ENCODE assay signal across 9 cellular contexts in the genomic region with DNA sequence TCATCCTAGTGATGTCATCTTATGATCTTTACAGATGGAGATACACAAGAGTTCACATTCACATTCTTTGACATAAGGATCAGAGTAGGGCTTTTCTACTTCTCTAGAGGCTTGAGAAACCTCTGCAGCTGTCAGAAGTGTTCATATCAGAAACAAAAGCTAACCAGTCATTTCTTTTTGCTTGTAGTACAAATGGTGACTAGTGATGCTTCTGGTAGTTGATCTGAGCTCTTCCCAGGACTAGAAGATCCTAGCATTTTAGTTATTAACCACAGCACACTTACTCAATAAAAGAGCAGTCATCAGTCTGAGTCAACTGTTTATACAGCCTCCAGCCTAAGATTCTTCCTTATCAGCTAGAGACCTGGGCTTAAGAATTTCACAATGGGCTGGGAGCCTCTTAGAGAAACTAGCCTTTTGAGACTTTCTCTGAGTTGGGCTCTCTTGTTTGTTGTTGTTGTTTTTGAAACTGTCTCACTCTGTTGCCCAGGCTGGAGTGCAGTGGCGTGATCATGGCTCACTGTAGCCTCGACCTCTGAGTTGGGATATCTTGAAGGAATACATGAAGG.
DNase-seq lines count a peak whose midpoint lies in the region; ATAC-seq and TF ChIP-seq lines count a peak whose summit lies in the region.
"Had no signal": no experiment of that assay in that cellular context is flagged by ENCODE, and none has a peak within 500 bp of the region (broad histone marks: within the 10 kb centered on the region; RNA-seq: fewer than 3 reads in every experiment).

No MANE protein-coding gene starts in this region.

- H3K27ac ChIP-seq in right cardiac atrium (ENCODE audit: low read length) (no peak overlapping the region), RWPE2 (ENCODE audit: poor library complexity, severe bottlenecking) (peak overlapping the region; percentile 98), urinary bladder (ENCODE audit: low read depth) (peak overlapping the region; percentile 18), adrenal gland (peak overlapping the region in 2 of 5 donors; percentile 34 to 37)

- H3K4me1 ChIP-seq in right cardiac atrium (ENCODE audit: control insufficient read depth, insufficient read depth, low read length): peaks cover 5% of the 10 kb centered on the region
- peaks cover 45% of the 10 kb centered on the region for H3K4me1 ChIP-seq in RWPE2 (ENCODE audit: insufficient read depth, poor library complexity, severe bottlenecking)
- peaks cover under 1% of the 10 kb centered on the region for H3K4me1 ChIP-seq in urinary bladder (ENCODE audit: insufficient read depth)
- peaks cover under 1 to 10% of the 10 kb centered on the region in 2 donors for H3K4me1 ChIP-seq in adrenal gland (replicated peaks in 1 of 2)

- ATAC-seq in right cardiac atrium (peak; percentile 54 to 79), left ventricle myocardium superior (no peak), RWPE2 (ENCODE audit: low read depth) (peak; percentile 69)

- no peaks in the 10 kb centered on the region for H3K9me3 ChIP-seq in right cardiac atrium (ENCODE audit: control insufficient read depth, low read length)
- no peaks in the 10 kb centered on the region for H3K9me3 ChIP-seq in RWPE2 (ENCODE audit: severe bottlenecking)
- no peaks in the 10 kb centered on the region for H3K9me3 ChIP-seq in adrenal gland (replicated peaks in 1 of 3)

- H3K36me3 ChIP-seq in RWPE2 (ENCODE audit: low read depth) (no peaks in the 10 kb centered on the region), urinary bladder (ENCODE audit: insufficient read depth) (no peaks in the 10 kb centered on the region), adrenal gland (replicated peaks in 1 of 2) (no peaks in the 10 kb centered on the region)

- H3K27me3 ChIP-seq in right cardiac atrium (ENCODE audit: control insufficient read depth, insufficient read depth) (no peaks in the 10 kb centered on the region), RWPE2 (ENCODE audit: insufficient read depth, poor library complexity, severe bottlenecking) (no peaks in the 10 kb centered on the region), adrenal gland (no peaks in the 10 kb centered on the region)

- no peak overlapping the region for H3K4me3 ChIP-seq in right cardiac atrium (ENCODE audit: low read length)
- H3K4me3 ChIP-seq in RWPE2 (ENCODE audit: severe bottlenecking): no peak overlapping the region
- H3K4me3 ChIP-seq in urinary bladder (ENCODE audit: low read depth, low read length): no peak overlapping the region
- H3K4me3 ChIP-seq in adrenal gland: no peak overlapping the region

- TF ChIP-seq POLR2A in adrenal gland (IDR thresholded peaks at IDR 0.05): no peak

- TF ChIP-seq CTCF in RWPE2 (IDR thresholded peaks at IDR 0.05; ENCODE audit: poor library complexity, severe bottlenecking): no peak
- no peak for TF ChIP-seq CTCF in adrenal gland (IDR thresholded peaks at IDR 0.05)

- 90% methylated on average over 2 of the region's 2 CpGs for WGBS in right cardiac atrium
- WGBS in urinary bladder: 78% methylated on average over 2 of the region's 2 CpGs
- WGBS in adrenal gland, 4 donors: 63 to 98% (median 80%) methylated on average over 2 of the region's 2 CpGs

- intact Hi-C loops in right cardiac atrium (cut with DNase I): no loop called here
- intact Hi-C loops in left ventricle myocardium superior (cut with micrococcal nuclease): no loop called here
- intact Hi-C loops in adrenal gland (cut with DNase I): no loop called here

- DNase-seq in right cardiac atrium: no peak
- no peak for DNase-seq in left ventricle myocardium superior
- DNase-seq in RWPE2 (ENCODE audit: low spot score): no peak
- DNase-seq in foreskin melanocyte: peak; percentile 37
- DNase-seq in DMS79 treated with DMSO at 0.1 percent for 48 hours (lab: John Stamatoyannopoulos, UW): no peak
- no peak for DNase-seq in nucleus accumbens (lab: John Stamatoyannopoulos, UW)
- no peak for DNase-seq in adrenal gland
- DNase-seq: GDM1 had no signal
